ENCODE assay signal across 8 cellular contexts in the genomic region with DNA sequence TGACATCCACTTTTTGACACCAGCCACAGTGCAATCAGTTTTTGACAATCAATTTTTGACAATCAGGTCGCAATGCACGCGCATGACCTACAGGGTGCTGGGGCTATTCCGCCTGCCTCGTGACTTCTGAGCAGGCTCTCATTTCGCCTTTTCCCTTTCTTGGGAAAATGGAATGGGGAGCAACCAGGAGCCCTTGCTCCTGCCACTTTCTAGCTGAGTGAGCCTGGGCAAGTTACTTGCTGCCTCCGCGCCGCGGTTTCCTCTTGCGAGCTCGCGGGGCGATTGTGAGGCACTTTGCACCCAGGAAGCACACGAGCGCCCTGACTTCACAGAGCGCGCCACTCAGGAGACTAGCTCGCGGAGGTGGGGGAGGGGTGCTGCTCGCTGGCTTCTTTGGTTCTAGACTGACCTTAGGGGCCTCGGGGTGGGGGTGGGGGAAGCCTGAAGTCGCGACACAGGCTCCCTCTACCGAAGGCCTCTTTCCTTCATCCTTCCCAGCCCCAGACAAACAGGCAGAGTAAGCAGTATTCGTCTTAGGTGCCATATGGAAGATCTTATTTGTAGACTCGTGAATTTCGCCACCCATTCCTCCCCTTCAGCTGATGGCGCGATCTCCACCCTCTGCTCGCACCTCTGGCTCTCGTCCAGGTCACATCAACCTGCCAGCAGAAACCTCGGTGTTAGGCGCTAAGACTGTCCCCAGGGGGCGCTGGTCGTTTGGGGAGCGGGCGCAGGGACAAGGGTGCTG. TPM values are rescaled to one million over a fixed set of nuclear protein-coding genes. Genes with fewer than 3 reads are reported as not detected.
A peak's percentile ranks its signal among the peaks of the same experiment; 100 is the strongest.
DNase-seq lines count a peak whose midpoint lies in the region; ATAC-seq and TF ChIP-seq lines count a peak whose summit lies in the region.

No MANE protein-coding gene starts in this region.

- peaks cover 37% of the 10 kb centered on the region for H3K4me1 ChIP-seq in lower lobe of right lung

- H3K9me3 ChIP-seq in lower lobe of right lung, result no peaks in the 10 kb centered on the region

- intact Hi-C loops in lower lobe of right lung (cut with DNase I), result no loop called here

- H3K4me3 ChIP-seq in lower lobe of right lung, result peak overlapping the region; percentile 61

- ATAC-seq in HG03175 (IDR thresholded peaks at IDR 0.05; ENCODE audit: unreplicated experiment) (peak; percentile 82), lower lobe of right lung (peak; percentile 91), HG02852 (IDR thresholded peaks at IDR 0.05; ENCODE audit: unreplicated experiment) (no peak)

- peaks cover 3% of the 10 kb centered on the region for H3K36me3 ChIP-seq in lower lobe of right lung

- DNase-seq in NCI-H82 (lab: John Stamatoyannopoulos, UW), result peak; percentile 93
- DNase-seq in activated CD8-positive, alpha-beta memory T cell treated with anti-CD3 and anti-CD28 coated beads for 1 hour (ENCODE audit: extremely low read depth in 1 of 2, low read depth in 1 of 2), result peak; percentile 83 to 87
- DNase-seq in effector CD4-positive, alpha-beta T cell, result peak; percentile 85
- peak; percentile 92 for DNase-seq in lower lobe of right lung
- peak; percentile 75 to 92 (median 77) for DNase-seq in stimulated activated CD4-positive, alpha-beta T cell treated with anti-CD3 and anti-CD28 coated beads, TNF-alpha, amount 100 ng/mL, for 1 hour (ENCODE audit: low read depth in 3 of 3, low spot score in 1 of 3)

- TF ChIP-seq CTCF in GM12874 (IDR thresholded peaks at IDR 0.05; ENCODE audit: insufficient read depth, low read depth, low read length) (peak; percentile 93), lower lobe of right lung (IDR thresholded peaks at IDR 0.05) (peak; percentile 88)

- peak overlapping the region; percentile 71 for H3K27ac ChIP-seq in lower lobe of right lung

- no peaks in the 10 kb centered on the region for H3K27me3 ChIP-seq in lower lobe of right lung (ENCODE audit: low read depth)

RNA-seq across cellular contexts. Expression of gene TP53TG5, which starts 4.6 kb away (rescaled TPM):
- not detected for total RNA-seq in lower lobe of right lung

RNA-seq across cellular contexts. Expression of gene SYS1, which starts 10.6 kb away (rescaled TPM):
- 69.3 TPM for total RNA-seq in lower lobe of right lung

RNA-seq across cellular contexts. Expression of gene SDC4, which starts 25.3 kb away (rescaled TPM):
- 259 TPM for total RNA-seq in lower lobe of right lung

RNA-seq across cellular contexts. Expression of gene DBNDD2, which starts 34.6 kb away (rescaled TPM):
- total RNA-seq in lower lobe of right lung, result 82.2 TPM

RNA-seq across cellular contexts. Expression of gene PIGT, which starts 42.4 kb away (rescaled TPM):
- 78.7 TPM for total RNA-seq in lower lobe of right lung
